12 cellular contexts compared by ENCODE assay signal in the genomic region with DNA sequence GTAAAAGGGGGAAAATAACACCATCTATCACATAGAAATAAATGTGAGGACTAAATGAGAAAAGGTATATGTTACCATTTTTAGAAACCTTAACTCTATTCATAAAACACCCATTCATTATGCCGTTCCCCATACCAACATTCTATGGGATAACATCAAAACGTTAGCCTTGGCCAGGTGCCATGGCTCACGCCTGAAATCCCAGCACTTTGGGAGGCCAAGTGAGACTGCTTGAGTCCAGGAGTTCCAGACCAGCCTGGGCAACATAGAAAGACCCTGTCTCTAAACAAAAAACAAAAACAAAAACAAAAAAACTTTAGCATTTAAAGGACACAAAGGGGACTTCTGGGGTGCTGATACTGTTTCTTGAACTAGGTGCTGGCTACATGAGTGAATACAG. TPM values are rescaled to one million over a fixed set of nuclear protein-coding genes. Genes with fewer than 3 reads are reported as not detected.
DNase-seq lines count a peak whose midpoint lies in the region; ATAC-seq and TF ChIP-seq lines count a peak whose summit lies in the region.
"Had no signal": no experiment of that assay in that cellular context is flagged by ENCODE, and none has a peak within 500 bp of the region (broad histone marks: within the 10 kb centered on the region; RNA-seq: fewer than 3 reads in every experiment).

No MANE protein-coding gene starts in this region.

- DNase-seq in GM12865 (ENCODE audit: low read depth) (no peak), Kasumi-1 (lab: John Stamatoyannopoulos, UW) (no peak), upper lobe of right lung (no peak), NCI-H345 (lab: John Stamatoyannopoulos, UW) (no peak), NCI-H2081 treated with DMSO at 0.1 percent for 48 hours (lab: John Stamatoyannopoulos, UW) (no peak)
- DNase-seq: central memory CD4-positive, alpha-beta T cell; COR-L47; gastrocnemius medialis; NCI-H146 had no signal

- H4K20me1 ChIP-seq in SU-DHL-6 (ENCODE audit: low read depth, low read length): no peaks in the 10 kb centered on the region

- peak overlapping the region; percentile 96 for H3K4me2 ChIP-seq in SU-DHL-6 (ENCODE audit: low read depth, low read length, poor library complexity, severe bottlenecking)

- H3K4me1 ChIP-seq in upper lobe of right lung: no peaks in the 10 kb centered on the region

- peak overlapping the region; percentile 89 for H3K4me3 ChIP-seq in GM12865 (ENCODE audit: low read depth, low read length)
- peak overlapping the region; percentile 73 for H3K4me3 ChIP-seq in SU-DHL-6 (ENCODE audit: insufficient read depth, low read length, poor library complexity, severe bottlenecking)
- peak overlapping the region; percentile 91 for H3K4me3 ChIP-seq in iPS-11a (ENCODE audit: low read depth, low read length)
- H3K4me3 ChIP-seq in upper lobe of right lung: no peak overlapping the region

- H3K27ac ChIP-seq in 22Rv1 (peak overlapping the region; percentile 81), SU-DHL-6 (ENCODE audit: low read depth, low read length) (no peak overlapping the region), upper lobe of right lung (no peak overlapping the region)

- H3F3A ChIP-seq in SU-DHL-6 (ENCODE audit: insufficient read depth): peaks cover 14% of the 10 kb centered on the region; the same call in 1 of the 2 replicates

- intact Hi-C loops in upper lobe of right lung (cut with DNase I): no loop called here

- H3K9me3 ChIP-seq in SU-DHL-6 (ENCODE audit: insufficient read depth, low read length): no peaks in the 10 kb centered on the region
- H3K9me3 ChIP-seq in upper lobe of right lung: no peaks in the 10 kb centered on the region
- H3K9me3 ChIP-seq: gastrocnemius medialis had no signal

- no peak for ATAC-seq in upper lobe of right lung
- ATAC-seq: gastrocnemius medialis had no signal

- H3K9ac ChIP-seq in SU-DHL-6 (ENCODE audit: low read length): peak overlapping the region; percentile 68

- H3K27me3 ChIP-seq in SU-DHL-6 (ENCODE audit: low read length): no peaks in the 10 kb centered on the region
- H3K27me3 ChIP-seq in upper lobe of right lung: no peaks in the 10 kb centered on the region
- H3K27me3 ChIP-seq: gastrocnemius medialis had no signal

- H3K36me3 ChIP-seq in SU-DHL-6 (ENCODE audit: low read length) (no peaks in the 10 kb centered on the region), upper lobe of right lung (no peaks in the 10 kb centered on the region)
- H3K36me3 ChIP-seq: gastrocnemius medialis had no signal

- H3K9me2 ChIP-seq in SU-DHL-6 (replicated peaks; ENCODE audit: insufficient read depth, low read length): no peaks in the 10 kb centered on the region

- H2AFZ ChIP-seq in SU-DHL-6 (ENCODE audit: low read depth, low read length, severe bottlenecking): no peak overlapping the region

- peaks cover 25% of the 10 kb centered on the region; the same call in 1 of the 2 replicates for H3K79me2 ChIP-seq in SU-DHL-6 (ENCODE audit: insufficient read depth, low read length)

- TF ChIP-seq CTCF in 22Rv1 (IDR thresholded peaks at IDR 0.05): no peak
- TF ChIP-seq CTCF in GM12865 (IDR thresholded peaks at IDR 0.05; ENCODE audit: insufficient read depth, low read depth, low read length, missing control alignments): no peak
- no peak for TF ChIP-seq CTCF in SU-DHL-6 (IDR thresholded peaks at IDR 0.05; ENCODE audit: insufficient read depth, low read length, poor library complexity, severe bottlenecking)
- TF ChIP-seq CTCF in upper lobe of right lung (IDR thresholded peaks at IDR 0.05): no peak

RNA-seq across cellular contexts. Expression of gene PIGU, which starts 1.3 kb away (rescaled TPM):
- total RNA-seq in upper lobe of right lung: 13.2 TPM

RNA-seq across cellular contexts. Expression of gene TP53INP2, which starts 28.6 kb away (rescaled TPM):
- total RNA-seq in upper lobe of right lung: 17.7 TPM
